Comparison of ENCODE assay signal across 25 cellular contexts in genomic region chr12:96526110-96526509, GRCh38. TPM values are rescaled to one million over a fixed set of nuclear protein-coding genes. Genes with fewer than 3 reads are reported as not detected.
DNase-seq lines count a peak whose midpoint lies in the region; FAIRE-seq and TF ChIP-seq lines count a peak whose summit lies in the region.
"Had no signal": no experiment of that assay in that cellular context is flagged by ENCODE, and none has a peak within 500 bp of the region (broad histone marks: within the 10 kb centered on the region; RNA-seq: fewer than 3 reads in every experiment).

No MANE protein-coding gene starts in this region.

- intact Hi-C loops in activated CD4-positive, alpha-beta memory T cell treated with anti-CD3 and anti-CD28 coated beads for 36 hours (cut with micrococcal nuclease): no loop called here
- intact Hi-C loops in endothelial cell of umbilical vein (cut with micrococcal nuclease) (no loop called here), posterior vena cava (cut with DNase I) (no loop called here)
- intact Hi-C loops in CD4-positive, alpha-beta memory T cell (cut with micrococcal nuclease): no loop called here

- no peak overlapping the region for H3K27ac Mint-ChIP-seq in activated CD4-positive, alpha-beta memory T cell treated with anti-CD3 and anti-CD28 coated beads for 36 hours
- H3K27ac Mint-ChIP-seq in activated CD4-positive, alpha-beta memory T cell treated with anti-CD3 and anti-CD28 coated beads, Interleukin-2, amount 10 ng/mL, durations not matched to agents 7 days and 5 days: no peak overlapping the region
- no peak overlapping the region for H3K27ac Mint-ChIP-seq in CD4-positive, alpha-beta memory T cell

- no peaks in the 10 kb centered on the region for H3K9me2 ChIP-seq in Loucy (replicated peaks; ENCODE audit: low read depth, low read length)
- H3K9me2 ChIP-seq: SK-N-SH had no signal

- no peak overlapping the region for H3K4me3 Mint-ChIP-seq in activated CD4-positive, alpha-beta memory T cell treated with anti-CD3 and anti-CD28 coated beads for 36 hours
- no peak overlapping the region for H3K4me3 Mint-ChIP-seq in activated CD4-positive, alpha-beta memory T cell treated with anti-CD3 and anti-CD28 coated beads, Interleukin-2, amount 10 ng/mL, durations not matched to agents 7 days and 5 days
- no peak overlapping the region for H3K4me3 Mint-ChIP-seq in CD4-positive, alpha-beta memory T cell
- H3K4me3 Mint-ChIP-seq: CD14-positive monocyte had no signal

- H3K9ac ChIP-seq in Loucy (ENCODE audit: low read depth, low read length, poor library complexity, severe bottlenecking) (no peak overlapping the region), endothelial cell of umbilical vein (replicated peaks; ENCODE audit: extremely low read depth, insufficient read depth, low read length) (no peak overlapping the region)
- H3K9ac ChIP-seq: SK-N-SH had no signal

- H2AFZ ChIP-seq in Loucy (ENCODE audit: low read length) (peak overlapping the region; percentile 82), endothelial cell of umbilical vein (ENCODE audit: low read depth, low read length) (no peak overlapping the region)

- H4K20me1 ChIP-seq in Loucy (ENCODE audit: insufficient read depth, low read length, poor library complexity, severe bottlenecking): no peaks in the 10 kb centered on the region
- no peaks in the 10 kb centered on the region for H4K20me1 ChIP-seq in endothelial cell of umbilical vein (replicated peaks; ENCODE audit: control insufficient read depth, extremely low read depth, insufficient read depth, low read length)

- no TSS peak for BruUV-seq in endothelial cell of umbilical vein (replicated peaks; lab: Mats Ljungman, UMichigan)

- H3K9me3 Mint-ChIP-seq in activated CD4-positive, alpha-beta memory T cell treated with anti-CD3 and anti-CD28 coated beads for 36 hours: no peaks in the 10 kb centered on the region
- H3K9me3 Mint-ChIP-seq in activated CD4-positive, alpha-beta memory T cell treated with anti-CD3 and anti-CD28 coated beads, Interleukin-2, amount 10 ng/mL, durations not matched to agents 7 days and 5 days: no peaks in the 10 kb centered on the region
- H3K9me3 Mint-ChIP-seq in CD4-positive, alpha-beta memory T cell: no peaks in the 10 kb centered on the region

- POLR2A ChIA-PET in activated CD4-positive, alpha-beta memory T cell treated with anti-CD3 and anti-CD28 coated beads for 36 hours (lab: Charles Lee): interaction anchor here (0.5 kb wide), 1 partner anchor 206 kb away, joined by 3 read pairs; no protein-coding TSS in a partner anchor
- POLR2A ChIA-PET in activated CD4-positive, alpha-beta memory T cell treated with anti-CD3 and anti-CD28 coated beads, Interleukin-2, amount 10 ng/mL, durations not matched to agents 7 days and 5 days (lab: Charles Lee): no interaction called here
- POLR2A ChIA-PET in endothelial cell of umbilical vein (lab: Charles Lee): no interaction called here
- POLR2A ChIA-PET in CD4-positive, alpha-beta memory T cell (lab: Charles Lee; ENCODE audit: partially characterized antibody): interaction anchor here (0.8 kb wide), 1 partner anchor 9 kb away, joined by 3 read pairs; no protein-coding TSS in a partner anchor

- H3K4me3 ChIP-seq in Loucy (ENCODE audit: low read length, poor library complexity, severe bottlenecking) (no peak overlapping the region), endothelial cell of umbilical vein (replicated peaks in 1 of 3; ENCODE audit: insufficient read depth in 1 of 3, low read depth in 1 of 3, low read length in 3 of 3) (no peak overlapping the region)
- H3K4me3 ChIP-seq in CD4-positive, alpha-beta memory T cell (ENCODE audit: low read length in 2 of 2): no peak overlapping the region

- no peaks in the 10 kb centered on the region for H3F3A ChIP-seq in Loucy (ENCODE audit: low read depth)

- H3K9me1 ChIP-seq in endothelial cell of umbilical vein (replicated peaks; ENCODE audit: control insufficient read depth, extremely low read depth, insufficient read depth, low read length): no peaks in the 10 kb centered on the region

- H3K9me3 ChIP-seq in Loucy (ENCODE audit: insufficient read depth, low read depth, low read length) (no peaks in the 10 kb centered on the region), endothelial cell of umbilical vein (replicated peaks; ENCODE audit: control insufficient read depth, insufficient read depth, low read length) (no peaks in the 10 kb centered on the region)
- no peaks in the 10 kb centered on the region for H3K9me3 ChIP-seq in CD4-positive, alpha-beta memory T cell (ENCODE audit: control insufficient read depth in 1 of 2, low read length in 2 of 2)
- H3K9me3 ChIP-seq: BE2C, SK-N-SH had no signal

- no peaks in the 10 kb centered on the region for H3K36me3 ChIP-seq in Loucy (ENCODE audit: insufficient read depth, low read length)
- peaks cover 3 to 8% of the 10 kb centered on the region in 2 experiments for H3K36me3 ChIP-seq in endothelial cell of umbilical vein (ENCODE audit: control insufficient read depth in 2 of 2, extremely low read depth in 1 of 2, insufficient read depth in 2 of 2, low read length in 2 of 2)
- no peaks in the 10 kb centered on the region for H3K36me3 ChIP-seq in CD4-positive, alpha-beta memory T cell (ENCODE audit: insufficient read depth, low read length)
- H3K36me3 ChIP-seq: BE2C had no signal

- H3K4me1 Mint-ChIP-seq in activated CD4-positive, alpha-beta memory T cell treated with anti-CD3 and anti-CD28 coated beads for 36 hours (ENCODE audit: low read depth): peaks cover 6% of the 10 kb centered on the region
- H3K4me1 Mint-ChIP-seq in activated CD4-positive, alpha-beta memory T cell treated with anti-CD3 and anti-CD28 coated beads, Interleukin-2, amount 10 ng/mL, durations not matched to agents 7 days and 5 days: peaks cover 9% of the 10 kb centered on the region
- H3K4me1 Mint-ChIP-seq in CD4-positive, alpha-beta memory T cell: peaks cover 2 to 6% (median 4%) of the 10 kb centered on the region in 4 donors
- H3K4me1 Mint-ChIP-seq: CD14-positive monocyte had no signal

- dilution Hi-C loops in endothelial cell of umbilical vein (cut with MboI; ENCODE audit: extremely low pct_ligation_motif_present, low sequenced_read_pairs): no loop called here

- TF ChIP-seq CTCF in Loucy (conservative IDR thresholded peaks at IDR 0.05; ENCODE audit: low read length): no peak
- TF ChIP-seq CTCF in endothelial cell of umbilical vein (IDR thresholded peaks at IDR 0.05; ENCODE audit: extremely low read depth in 1 of 2, insufficient read depth in 1 of 2, low read depth in 1 of 2, low read length in 2 of 2): no peak

- TF ChIP-seq POLR2A in GM12891 (IDR thresholded peaks at IDR 0.05; ENCODE audit: low read depth, low read length) (no peak), endothelial cell of umbilical vein (IDR thresholded peaks at IDR 0.05; ENCODE audit: low read depth, low read length) (no peak)

- H3K4me2 ChIP-seq in Loucy (ENCODE audit: low read depth, low read length, poor library complexity, severe bottlenecking) (peak overlapping the region; percentile 18), endothelial cell of umbilical vein (ENCODE audit: insufficient read depth, low read length) (no peak overlapping the region)
- H3K4me2 ChIP-seq: SK-N-SH had no signal

- no peak overlapping the region for H3K27ac ChIP-seq in endothelial cell of umbilical vein (ENCODE audit: insufficient read depth, low read depth, low read length)
- no peak overlapping the region for H3K27ac ChIP-seq in CD4-positive, alpha-beta memory T cell (ENCODE audit: low read depth, low read length)
- H3K27ac ChIP-seq: HL-60 had no signal

- H3K27me3 ChIP-seq in Loucy (ENCODE audit: insufficient read depth, low read length, poor library complexity, severe bottlenecking): no peaks in the 10 kb centered on the region
- H3K27me3 ChIP-seq in endothelial cell of umbilical vein (ENCODE audit: control insufficient read depth in 2 of 2, insufficient read depth in 2 of 2, low read length in 2 of 2): no peaks in the 10 kb centered on the region
- H3K27me3 ChIP-seq in CD4-positive, alpha-beta memory T cell (ENCODE audit: insufficient read depth, low read length): no peaks in the 10 kb centered on the region

- H3K4me1 ChIP-seq in Loucy (ENCODE audit: insufficient read depth, low read length, poor library complexity, severe bottlenecking) (peaks cover 9% of the 10 kb centered on the region), endothelial cell of umbilical vein (ENCODE audit: control insufficient read depth, extremely low read depth, insufficient read depth, low read length) (peaks cover 10% of the 10 kb centered on the region)
- H3K4me1 ChIP-seq in CD4-positive, alpha-beta memory T cell (ENCODE audit: insufficient read depth, low read length): no peaks in the 10 kb centered on the region
- H3K4me1 ChIP-seq: BE2C had no signal

- CTCF ChIA-PET in activated CD4-positive, alpha-beta memory T cell treated with anti-CD3 and anti-CD28 coated beads for 36 hours (lab: Charles Lee): interaction anchor here (1.9 kb wide), 1 partner anchor 10 kb away, joined by 15 read pairs; no protein-coding TSS in a partner anchor
- CTCF ChIA-PET in activated CD4-positive, alpha-beta memory T cell treated with anti-CD3 and anti-CD28 coated beads, Interleukin-2, amount 10 ng/mL, durations not matched to agents 7 days and 5 days (lab: Charles Lee): interaction anchor here (1.4 to 2.5 kb wide), 5 partner anchors 9 to 608 kb away, joined by 3 to 18 read pairs (median 5); partner anchors contain the start of genes CDK17 and CFAP54
- CTCF ChIA-PET in endothelial cell of umbilical vein (lab: Charles Lee): interaction anchor here (2.4 kb wide), 1 partner anchor 10 kb away, joined by 12 read pairs; no protein-coding TSS in a partner anchor
- CTCF ChIA-PET in CD4-positive, alpha-beta memory T cell (lab: Charles Lee; ENCODE audit: partially characterized antibody): interaction anchor here (0.5 to 3.4 kb wide), 3 partner anchors 9 to 454 kb away, joined by 3 to 15 read pairs (median 4); partner anchors contain the start of gene CFAP54

- no peaks in the 10 kb centered on the region for H3K36me3 Mint-ChIP-seq in activated CD4-positive, alpha-beta memory T cell treated with anti-CD3 and anti-CD28 coated beads for 36 hours
- H3K36me3 Mint-ChIP-seq in activated CD4-positive, alpha-beta memory T cell treated with anti-CD3 and anti-CD28 coated beads, Interleukin-2, amount 10 ng/mL, durations not matched to agents 7 days and 5 days (ENCODE audit: low read depth): no peaks in the 10 kb centered on the region
- H3K36me3 Mint-ChIP-seq in CD4-positive, alpha-beta memory T cell: no peaks in the 10 kb centered on the region
- H3K36me3 Mint-ChIP-seq: CD14-positive monocyte had no signal

- H3K79me2 ChIP-seq in Loucy (ENCODE audit: insufficient read depth, low read length) (no peaks in the 10 kb centered on the region), endothelial cell of umbilical vein (ENCODE audit: control insufficient read depth, insufficient read depth, low read length) (no peaks in the 10 kb centered on the region)

- DNase-seq in activated CD4-positive, alpha-beta memory T cell treated with anti-CD3 and anti-CD28 coated beads for 36 hours: peak; percentile 31
- DNase-seq in activated CD4-positive, alpha-beta memory T cell treated with anti-CD3 and anti-CD28 coated beads, Interleukin-2, amount 10 ng/mL, durations not matched to agents 7 days and 5 days: no peak
- no peak for DNase-seq in GM12891 (ENCODE audit: insufficient read length, low spot score)
- DNase-seq in endothelial cell of umbilical vein (ENCODE audit: low read depth, low spot score): no peak
- no peak for DNase-seq in pons (ENCODE audit: low spot score)
- DNase-seq in CD4-positive, alpha-beta memory T cell: no peak
- no peak for DNase-seq in posterior vena cava (ENCODE audit: low spot score)
- DNase-seq: 8988T, ACHN, BE2C, Calu3, DMS153, DND-41, HCEC 1CT, NCI-H1092 treated with DMSO at 0.1 percent for 48 hours, NCI-H1436, NCI-H187, NCI-H446, NCI-H524 treated with DMSO at 0.1 percent for 48 hours, NCI-H774, SK-N-SH had no signal

- H3K27me3 Mint-ChIP-seq in activated CD4-positive, alpha-beta memory T cell treated with anti-CD3 and anti-CD28 coated beads for 36 hours: no peaks in the 10 kb centered on the region
- H3K27me3 Mint-ChIP-seq in activated CD4-positive, alpha-beta memory T cell treated with anti-CD3 and anti-CD28 coated beads, Interleukin-2, amount 10 ng/mL, durations not matched to agents 7 days and 5 days: peaks cover 5% of the 10 kb centered on the region
- no peaks in the 10 kb centered on the region for H3K27me3 Mint-ChIP-seq in CD4-positive, alpha-beta memory T cell

- FAIRE-seq in GM12891 (lab: Jason Lieb, UNC) (peak; percentile 16), endothelial cell of umbilical vein (lab: Jason Lieb, UNC) (no peak)
- FAIRE-seq: H1 had no signal

RNA-seq across cellular contexts. Expression of gene CFAP54, which starts 36.7 kb away (rescaled TPM):
- total RNA-seq in activated CD4-positive, alpha-beta memory T cell treated with anti-CD3 and anti-CD28 coated beads for 36 hours: under 1 TPM; 0.31 to 0.33 TPM
- under 1 TPM; 0.55 to 0.75 TPM for total RNA-seq in activated CD4-positive, alpha-beta memory T cell treated with anti-CD3 and anti-CD28 coated beads, Interleukin-2, amount 10 ng/mL, durations not matched to agents 7 days and 5 days
- polyA plus RNA-seq in GM12891 (2012; ENCODE audit: low read depth, missing spikeins): 0.32 TPM
- 21.5 and 26.9 TPM in 2 replicates for total RNA-seq in endothelial cell of umbilical vein
- 3.2 and 3.6 TPM in 2 replicates for polyA plus RNA-seq in endothelial cell of umbilical vein
- polyA plus RNA-seq in endothelial cell of umbilical vein (2011; cell fraction: cytosol; rRNA removed): 2.2 and 3.3 TPM in 2 replicates
- 38.2 and 38.5 TPM in 2 replicates for polyA plus RNA-seq in endothelial cell of umbilical vein (2011; cell fraction: nucleus; rRNA removed)
- 9.6 and 9.9 TPM in 2 replicates for polyA plus RNA-seq in endothelial cell of umbilical vein (2012)
- 56.8 and 67.7 TPM in 2 replicates for polyA minus RNA-seq in endothelial cell of umbilical vein
- not detected for polyA minus RNA-seq in endothelial cell of umbilical vein (2011; cell fraction: cytosol; rRNA and poly(A)+ RNA removed)
- 189 and 243 TPM in 2 replicates for polyA minus RNA-seq in endothelial cell of umbilical vein (2011; cell fraction: nucleus; rRNA and poly(A)+ RNA removed)
- 1 to 10 TPM in 1 of 2 experiments, under 1 TPM in 1; 0.73 to 1.1 TPM for total RNA-seq in CD4-positive, alpha-beta memory T cell
- polyA plus RNA-seq in CD4-positive, alpha-beta memory T cell: under 1 TPM; 0.37 to 0.65 TPM
- total RNA-seq in posterior vena cava: 1 to 10 TPM in 1 of 2 donors, under 1 TPM in 1; 0.90 to 1.2 TPM
- polyA plus RNA-seq: CD14-positive monocyte had no signal

Comparison
In these comparisons a context has a peak if more than half of its experiments do, and no peak if none do; other contexts are left out.
1. POLR2A ChIA-PET loops: an anchor here in activated CD4-positive, alpha-beta memory T cell treated with anti-CD3 and anti-CD28 coated beads for 36 hours (0.5 kb wide) and CD4-positive, alpha-beta memory T cell (0.8 kb wide); none called in activated CD4-positive, alpha-beta memory T cell treated with anti-CD3 and anti-CD28 coated beads, Interleukin-2, amount 10 ng/mL, durations not matched to agents 7 days and 5 days and endothelial cell of umbilical vein.
2. RNA of gene CFAP54, which starts 36.7 kb away (total RNA-seq): 21.5 to 26.9 TPM in endothelial cell of umbilical vein; 0.90 to 1.2 TPM in posterior vena cava, 0.73 to 1.1 TPM in CD4-positive, alpha-beta memory T cell, 0.55 to 0.75 TPM in activated CD4-positive, alpha-beta memory T cell treated with anti-CD3 and anti-CD28 coated beads, Interleukin-2, amount 10 ng/mL, durations not matched to agents 7 days and 5 days and 0.31 to 0.33 TPM in activated CD4-positive, alpha-beta memory T cell treated with anti-CD3 and anti-CD28 coated beads for 36 hours; every median in the first group is over 10 times any median in the second.